In the genomic region with DNA sequence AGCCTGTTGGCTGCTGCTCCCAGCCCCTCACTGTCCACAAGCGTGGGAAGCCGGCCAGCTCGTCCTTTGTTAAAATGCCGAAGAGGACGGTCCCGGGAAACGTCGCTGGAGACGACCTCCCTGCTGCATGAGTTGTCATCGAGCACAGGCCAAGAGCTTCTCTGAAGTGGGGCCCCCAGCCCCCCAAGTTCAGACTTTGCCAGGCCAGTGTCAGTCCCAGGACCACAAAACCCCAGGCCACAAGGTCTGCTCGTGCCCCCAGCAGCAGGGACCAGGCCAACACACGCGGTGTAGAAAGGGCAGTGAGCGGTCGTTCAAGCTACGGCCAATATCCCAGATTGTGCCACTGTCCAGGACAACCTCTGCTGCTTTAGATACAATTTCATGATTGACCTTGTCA, we compare ENCODE assay signal across 9 cellular contexts. TPM values are rescaled to one million over a fixed set of nuclear protein-coding genes. Genes with fewer than 3 reads are reported as not detected.
"Had no signal": no experiment of that assay in that cellular context is flagged by ENCODE, and none has a peak within 500 bp of the region (broad histone marks: within the 10 kb centered on the region; RNA-seq: fewer than 3 reads in every experiment).

No MANE protein-coding gene starts in this region.

RNA-seq across cellular contexts. Expression of gene SPACA7, which starts 57.4 kb away (rescaled TPM):
- total RNA-seq: HepG2, HT1080, IMR-90, NCI-H460, PC-9, Peyer's patch, Right ventricle myocardium inferior, RPMI7951, SJCRH30 had no signal
- polyA plus RNA-seq: HepG2, IMR-90 had no signal
